ENCODE assay signal across 29 cellular contexts in genomic region chr16:83734136-83734535, GRCh38.
"Had no signal": no experiment of that assay in that cellular context is flagged by ENCODE, and none has a peak within 500 bp of the region (broad histone marks: within the 10 kb centered on the region; RNA-seq: fewer than 3 reads in every experiment).

No MANE protein-coding gene starts in this region.

- H3K27me3 ChIP-seq: MG63, SJCRH30 had no signal

- H3K9me3 ChIP-seq: MG63 had no signal

- DNase-seq: Kasumi-1, MG63, NCI-H1048, NCI-H1092 treated with DMSO at 0.1 percent for 48 hours, NCI-H1105 treated with DMSO at 0.1 percent for 48 hours, NCI-H1436, NCI-H146, NCI-H1694, NCI-H187, NCI-H2029, NCI-H2081, NCI-H2171 treated with DMSO at 0.1 percent for 48 hours, NCI-H2227 treated with DMSO at 0.1 percent for 48 hours, NCI-H345, NCI-H446, NCI-H510A treated with DMSO at 0.1 percent for 48 hours, NCI-H524 treated with DMSO at 0.1 percent for 48 hours, NCI-H526 treated with DMSO at 0.1 percent for 48 hours, NCI-H774, PC-9, SIG-M5, SJCRH30, SW 1271 had no signal

- H3K27ac ChIP-seq: PC-9, RWPE1, SK-N-MC had no signal

- H2AFZ ChIP-seq: PC-9 had no signal

- H3K4me2 ChIP-seq: PC-9 had no signal

- FAIRE-seq: RCC 7860 had no signal

- ATAC-seq: Panc1, Right ventricle myocardium inferior, SK-N-SH treated with all-trans-retinoic acid at 6 μM for 48 hours had no signal

- H3K4me3 ChIP-seq: MG63, PC-9, SJCRH30, SK-N-MC had no signal

- H3K36me3 ChIP-seq: MG63, SJCRH30 had no signal
